24 cellular contexts compared by ENCODE assay signal in the genomic region with DNA sequence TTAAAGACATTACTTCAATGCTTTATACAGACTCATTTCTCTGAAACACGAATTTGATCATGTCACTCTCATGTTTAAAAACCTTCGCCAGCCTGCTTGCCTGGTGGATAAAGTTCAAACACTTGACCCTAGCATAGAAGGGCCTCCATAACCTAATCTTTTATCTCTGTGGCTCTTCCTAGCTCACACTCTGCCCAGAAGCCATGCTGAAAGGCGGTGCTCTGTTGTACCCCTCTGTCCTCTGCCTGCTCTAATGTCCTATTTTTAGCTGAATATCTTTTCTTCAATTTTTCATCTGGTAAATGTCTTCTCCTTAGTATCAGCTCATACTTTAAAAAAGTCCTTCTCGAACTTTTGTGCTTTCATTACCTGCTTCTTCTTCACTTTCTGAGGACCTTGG.
"Had no signal": no experiment of that assay in that cellular context is flagged by ENCODE, and none has a peak within 500 bp of the region (broad histone marks: within the 10 kb centered on the region; RNA-seq: fewer than 3 reads in every experiment).

No MANE protein-coding gene starts in this region.

- H3K27ac ChIP-seq: colonic mucosa, coronary artery, dorsolateral prefrontal cortex, epithelial cell of prostate, esophagus muscularis mucosa, esophagus squamous epithelium, foreskin keratinocyte, gastrocnemius medialis, gastroesophageal sphincter, heart left ventricle, heart right ventricle had no signal

- ATAC-seq: effector memory CD8-positive, alpha-beta T cell; esophagus mucosa; foreskin keratinocyte; gastrocnemius medialis; gastroesophageal sphincter; heart right ventricle had no signal

- H3K4me1 ChIP-seq: colonic mucosa, esophagus muscularis mucosa, esophagus squamous epithelium, foreskin keratinocyte, gastrocnemius medialis, gastroesophageal sphincter had no signal

- H3K27me3 ChIP-seq: colonic mucosa, esophagus muscularis mucosa, esophagus squamous epithelium, foreskin keratinocyte, gastrocnemius medialis, gastroesophageal sphincter, heart left ventricle, heart right ventricle had no signal

- H3K9me3 ChIP-seq: colonic mucosa, esophagus muscularis mucosa, esophagus squamous epithelium, gastrocnemius medialis, gastroesophageal sphincter had no signal

- H3K4me3 ChIP-seq: colonic mucosa, coronary artery, dorsolateral prefrontal cortex, esophagus muscularis mucosa, esophagus squamous epithelium, gastrocnemius medialis, gastroesophageal sphincter, heart left ventricle, heart right ventricle had no signal

- DNase-seq: colonic mucosa; cortex of kidney; dermis blood vessel endothelial cell; dorsolateral prefrontal cortex; effector CD4-positive, alpha-beta T cell; effector CD8-positive, alpha-beta T cell; effector memory CD4-positive, alpha-beta T cell; effector memory CD8-positive, alpha-beta T cell; endodermal cell; erythroblast; esophagus squamous epithelium; foreskin fibroblast; foreskin keratinocyte; foreskin melanocyte; gastrocnemius medialis; glutamatergic neuron; head of caudate nucleus; heart left ventricle; heart right ventricle had no signal

- H3K36me3 ChIP-seq: colonic mucosa, esophagus muscularis mucosa, esophagus squamous epithelium, gastrocnemius medialis, gastroesophageal sphincter, heart left ventricle, heart right ventricle had no signal
